1 cellular context compared by ENCODE assay signal in genomic region chr21:44423941-44424607, GRCh38.
TF ChIP-seq lines count a peak whose summit lies in the region.

No MANE protein-coding gene starts in this region.

TF ChIP-seq in HCT116, 20 proteins besides CTCF, POLR2A, EP300 and RAD21:
- no peak for TF ChIP-seq ELF1 (IDR thresholded peaks at IDR 0.05; ENCODE audit: borderline replicate concordance, low read depth)
- TF ChIP-seq MAX (IDR thresholded peaks at IDR 0.05), result no peak
- TF ChIP-seq EZH2phosphoT487 (IDR thresholded peaks at IDR 0.05; ENCODE audit: borderline replicate concordance), result no peak
- TF ChIP-seq, protein P1, sequence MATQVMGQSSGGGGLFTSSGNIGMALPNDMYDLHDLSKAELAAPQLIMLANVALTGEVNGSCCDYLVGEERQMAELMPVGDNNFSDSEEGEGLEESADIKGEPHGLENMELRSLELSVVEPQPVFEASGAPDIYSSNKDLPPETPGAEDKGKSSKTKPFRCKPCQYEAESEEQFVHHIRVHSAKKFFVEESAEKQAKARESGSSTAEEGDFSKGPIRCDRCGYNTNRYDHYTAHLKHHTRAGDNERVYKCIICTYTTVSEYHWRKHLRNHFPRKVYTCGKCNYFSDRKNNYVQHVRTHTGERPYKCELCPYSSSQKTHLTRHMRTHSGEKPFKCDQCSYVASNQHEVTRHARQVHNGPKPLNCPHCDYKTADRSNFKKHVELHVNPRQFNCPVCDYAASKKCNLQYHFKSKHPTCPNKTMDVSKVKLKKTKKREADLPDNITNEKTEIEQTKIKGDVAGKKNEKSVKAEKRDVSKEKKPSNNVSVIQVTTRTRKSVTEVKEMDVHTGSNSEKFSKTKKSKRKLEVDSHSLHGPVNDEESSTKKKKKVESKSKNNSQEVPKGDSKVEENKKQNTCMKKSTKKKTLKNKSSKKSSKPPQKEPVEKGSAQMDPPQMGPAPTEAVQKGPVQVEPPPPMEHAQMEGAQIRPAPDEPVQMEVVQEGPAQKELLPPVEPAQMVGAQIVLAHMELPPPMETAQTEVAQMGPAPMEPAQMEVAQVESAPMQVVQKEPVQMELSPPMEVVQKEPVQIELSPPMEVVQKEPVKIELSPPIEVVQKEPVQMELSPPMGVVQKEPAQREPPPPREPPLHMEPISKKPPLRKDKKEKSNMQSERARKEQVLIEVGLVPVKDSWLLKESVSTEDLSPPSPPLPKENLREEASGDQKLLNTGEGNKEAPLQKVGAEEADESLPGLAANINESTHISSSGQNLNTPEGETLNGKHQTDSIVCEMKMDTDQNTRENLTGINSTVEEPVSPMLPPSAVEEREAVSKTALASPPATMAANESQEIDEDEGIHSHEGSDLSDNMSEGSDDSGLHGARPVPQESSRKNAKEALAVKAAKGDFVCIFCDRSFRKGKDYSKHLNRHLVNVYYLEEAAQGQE (IDR thresholded peaks at IDR 0.05; ENCODE audit: low read depth), result no peak
- TF ChIP-seq SRF (IDR thresholded peaks at IDR 0.05; ENCODE audit: low read depth), result no peak
- no peak for TF ChIP-seq YY1 (IDR thresholded peaks at IDR 0.05; ENCODE audit: extremely low read depth, insufficient replicate concordance, low read depth, low read length)
- no peak for TF ChIP-seq EGR1 (IDR thresholded peaks at IDR 0.05; ENCODE audit: low read depth)
- TF ChIP-seq, protein P2, sequence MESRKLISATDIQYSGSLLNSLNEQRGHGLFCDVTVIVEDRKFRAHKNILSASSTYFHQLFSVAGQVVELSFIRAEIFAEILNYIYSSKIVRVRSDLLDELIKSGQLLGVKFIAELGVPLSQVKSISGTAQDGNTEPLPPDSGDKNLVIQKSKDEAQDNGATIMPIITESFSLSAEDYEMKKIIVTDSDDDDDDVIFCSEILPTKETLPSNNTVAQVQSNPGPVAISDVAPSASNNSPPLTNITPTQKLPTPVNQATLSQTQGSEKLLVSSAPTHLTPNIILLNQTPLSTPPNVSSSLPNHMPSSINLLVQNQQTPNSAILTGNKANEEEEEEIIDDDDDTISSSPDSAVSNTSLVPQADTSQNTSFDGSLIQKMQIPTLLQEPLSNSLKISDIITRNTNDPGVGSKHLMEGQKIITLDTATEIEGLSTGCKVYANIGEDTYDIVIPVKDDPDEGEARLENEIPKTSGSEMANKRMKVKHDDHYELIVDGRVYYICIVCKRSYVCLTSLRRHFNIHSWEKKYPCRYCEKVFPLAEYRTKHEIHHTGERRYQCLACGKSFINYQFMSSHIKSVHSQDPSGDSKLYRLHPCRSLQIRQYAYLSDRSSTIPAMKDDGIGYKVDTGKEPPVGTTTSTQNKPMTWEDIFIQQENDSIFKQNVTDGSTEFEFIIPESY (IDR thresholded peaks at IDR 0.05; ENCODE audit: extremely low read depth, insufficient replicate concordance, low read length), result no peak
- no peak for TF ChIP-seq CBX3 (IDR thresholded peaks at IDR 0.05; ENCODE audit: low read depth)
- TF ChIP-seq EZH2 (IDR thresholded peaks at IDR 0.05), result no peak
- no peak for TF ChIP-seq JUND (IDR thresholded peaks at IDR 0.05)
- no peak for TF ChIP-seq TCF7L2 (IDR thresholded peaks at IDR 0.05; ENCODE audit: borderline replicate concordance, extremely low read depth, insufficient read depth, insufficient read length)
- TF ChIP-seq ZFX (IDR thresholded peaks at IDR 0.05), result no peak
- no peak for TF ChIP-seq SIN3A (IDR thresholded peaks at IDR 0.05; ENCODE audit: low read depth)
- no peak for TF ChIP-seq FOSL1 (IDR thresholded peaks at IDR 0.05; ENCODE audit: low read depth)
- TF ChIP-seq ZNF274 (IDR thresholded peaks at IDR 0.05; ENCODE audit: low read depth, low read length), result no peak
- no peak for TF ChIP-seq CEBPB (IDR thresholded peaks at IDR 0.05; ENCODE audit: low read depth)
- TF ChIP-seq POLR2AphosphoS5 (IDR thresholded peaks at IDR 0.05; ENCODE audit: low read depth, low read length), result no peak
- TF ChIP-seq SP1 (IDR thresholded peaks at IDR 0.05; ENCODE audit: low read depth), result no peak
- no peak for TF ChIP-seq ATF3 (IDR thresholded peaks at IDR 0.05)
